1 cellular context compared by ENCODE assay signal in genomic region chr11:102495161-102496042, GRCh38.
A peak's percentile ranks its signal among the peaks of the same experiment; 100 is the strongest.
TF ChIP-seq lines count a peak whose summit lies in the region.

No MANE protein-coding gene starts in this region.

TF ChIP-seq in K562, 482 proteins besides CTCF, POLR2A, EP300 and RAD21 (continued from another document and continues in another):
- TF ChIP-seq JUN (IDR thresholded peaks at IDR 0.05; ENCODE audit: borderline replicate concordance, low read depth, low read length) = no peak
- TF ChIP-seq JUN (CRISPR knock-in tag; IDR thresholded peaks at IDR 0.05; ENCODE audit: borderline replicate concordance) = no peak
- TF ChIP-seq RBM15 (IDR thresholded peaks at IDR 0.05; ENCODE audit: insufficient read depth, low read length) = no peak
- TF ChIP-seq SREBF1 (IDR thresholded peaks at IDR 0.05; ENCODE audit: borderline replicate concordance, low read depth, low read length) = no peak
- no peak for TF ChIP-seq SP1 (CRISPR knock-in tag; IDR thresholded peaks at IDR 0.05)
- no peak for TF ChIP-seq TGIF2 (CRISPR knock-in tag; IDR thresholded peaks at IDR 0.05)
- TF ChIP-seq CEBPB (tag; IDR thresholded peaks at IDR 0.05) = peak; percentile 77
- TF ChIP-seq MXD1 (CRISPR knock-in tag; IDR thresholded peaks at IDR 0.05; ENCODE audit: borderline replicate concordance, poor library complexity, severe bottlenecking) = no peak
- TF ChIP-seq RBBP5 (IDR thresholded peaks at IDR 0.05; ENCODE audit: borderline replicate concordance, insufficient read depth, low read length, poor library complexity, severe bottlenecking) = no peak
- no peak for TF ChIP-seq ZNF175 (CRISPR knock-in tag; IDR thresholded peaks at IDR 0.05; ENCODE audit: low read depth)
- TF ChIP-seq ZNF41 (CRISPR knock-in tag; conservative IDR thresholded peaks at IDR 0.05) = no peak
- no peak for TF ChIP-seq AFF1 (IDR thresholded peaks at IDR 0.05; ENCODE audit: low read depth in 1 of 2, partially characterized antibody in 2 of 2)
- peak; percentile 88 for TF ChIP-seq DEAF1 (CRISPR knock-in tag; IDR thresholded peaks at IDR 0.05)
- TF ChIP-seq NBN (IDR thresholded peaks at IDR 0.05; ENCODE audit: low read depth) = no peak
- TF ChIP-seq KLF1 (tag; IDR thresholded peaks at IDR 0.05) = no peak
- TF ChIP-seq FOXA1 (IDR thresholded peaks at IDR 0.05; ENCODE audit: borderline replicate concordance) = no peak
- TF ChIP-seq THRAP3 (IDR thresholded peaks at IDR 0.05; ENCODE audit: borderline replicate concordance) = no peak
- TF ChIP-seq SIRT6 (IDR thresholded peaks at IDR 0.05; ENCODE audit: low read depth, low read length) = no peak
- TF ChIP-seq ATF1 (CRISPR knock-in tag; IDR thresholded peaks at IDR 0.05) = no peak
- no peak for TF ChIP-seq ATF1 (tag; IDR thresholded peaks at IDR 0.05)
- TF ChIP-seq PTTG1 (tag; IDR thresholded peaks at IDR 0.05; ENCODE audit: low read depth) = no peak
- TF ChIP-seq ZNF785 (CRISPR knock-in tag; IDR thresholded peaks at IDR 0.05) = no peak
- TF ChIP-seq ZNF311 (CRISPR knock-in tag; IDR thresholded peaks at IDR 0.05) = no peak
- no peak for TF ChIP-seq HMG20B (CRISPR knock-in tag; IDR thresholded peaks at IDR 0.05)
- TF ChIP-seq ZNF696 (CRISPR knock-in tag; conservative IDR thresholded peaks at IDR 0.05) = no peak
- TF ChIP-seq NFE2L1 (tag; IDR thresholded peaks at IDR 0.05; ENCODE audit: borderline replicate concordance, low read depth) = no peak
- no peak for TF ChIP-seq RNF219 (CRISPR knock-in tag; IDR thresholded peaks at IDR 0.05)
- TF ChIP-seq FIP1L1 (IDR thresholded peaks at IDR 0.05; ENCODE audit: low read depth, low read length, poor library complexity, severe bottlenecking) = no peak
- no peak for TF ChIP-seq USF2 (CRISPR knock-in tag; IDR thresholded peaks at IDR 0.05)
- no peak for TF ChIP-seq CHAMP1 (IDR thresholded peaks at IDR 0.05)
- TF ChIP-seq THRA (IDR thresholded peaks at IDR 0.05) = no peak
- TF ChIP-seq ZNF778 (CRISPR knock-in tag; IDR thresholded peaks at IDR 0.05) = no peak
- no peak for TF ChIP-seq MXI1 (IDR thresholded peaks at IDR 0.05; ENCODE audit: low read depth, low read length)
- TF ChIP-seq FOXA3 (CRISPR knock-in tag; conservative IDR thresholded peaks at IDR 0.05 in 1 of 2, IDR thresholded peaks at IDR 0.05 in 1 of 2) = no peak
- TF ChIP-seq ZNF24 (IDR thresholded peaks at IDR 0.05) = no peak
- no peak for TF ChIP-seq PHF8 (IDR thresholded peaks at IDR 0.05; ENCODE audit: borderline replicate concordance, low read length)
- TF ChIP-seq ZHX1 (conservative IDR thresholded peaks at IDR 0.05; ENCODE audit: low read length) = no peak
- no peak for TF ChIP-seq PHB (CRISPR knock-in tag; IDR thresholded peaks at IDR 0.05)
- 0 out of 2 replicates have a peak, but pooled peaks have one; percentile 32 for TF ChIP-seq NFATC3 (IDR thresholded peaks at IDR 0.05)
- no peak for TF ChIP-seq ZBTB12 (CRISPR knock-in tag; IDR thresholded peaks at IDR 0.05)
- no peak for TF ChIP-seq CBX8 (IDR thresholded peaks at IDR 0.05; ENCODE audit: borderline replicate concordance, extremely low read depth, low read depth, low read length, poor library complexity, severe bottlenecking)
- no peak for TF ChIP-seq ZBTB7A (IDR thresholded peaks at IDR 0.05; ENCODE audit: borderline replicate concordance, control insufficient read depth, low read depth, low read length)
- no peak for TF ChIP-seq PTBP1 (IDR thresholded peaks at IDR 0.05; ENCODE audit: low read depth, low read length)
- TF ChIP-seq CHD2 (IDR thresholded peaks at IDR 0.05; ENCODE audit: low read depth, low read length) = no peak
- no peak for TF ChIP-seq MCM3 (IDR thresholded peaks at IDR 0.05)
- TF ChIP-seq HCFC1 (IDR thresholded peaks at IDR 0.05; ENCODE audit: low read depth, low read length) = no peak
- TF ChIP-seq KLF13 (tag; IDR thresholded peaks at IDR 0.05; ENCODE audit: borderline replicate concordance, low read depth) = no peak
- TF ChIP-seq ETS2 (tag; IDR thresholded peaks at IDR 0.05; ENCODE audit: borderline replicate concordance, poor library complexity, severe bottlenecking) = no peak
